In genomic region chr2:105330681-105331375, GRCh38 we compare ENCODE assay signal across 9 cellular contexts. TPM values are rescaled to one million over a fixed set of nuclear protein-coding genes. Genes with fewer than 3 reads are reported as not detected.
DNase-seq lines count a peak whose midpoint lies in the region; TF ChIP-seq lines count a peak whose summit lies in the region.
"Had no signal": no experiment of that assay in that cellular context is flagged by ENCODE, and none has a peak within 500 bp of the region (broad histone marks: within the 10 kb centered on the region; RNA-seq: fewer than 3 reads in every experiment).

No MANE protein-coding gene starts in this region.

- H3K23ac ChIP-seq in trophoblast cell (ENCODE audit: low read length): peak overlapping the region; percentile 62

- DNase-seq in GM12864 (ENCODE audit: low read depth) (no peak), NB4 (ENCODE audit: low read depth) (peak; percentile 43), trophoblast cell (peak; percentile 77 to 89), NCI-H69 (lab: John Stamatoyannopoulos, UW) (no peak), NOMO-1 treated with DMSO at 0.1 percent for 48 hours (lab: John Stamatoyannopoulos, UW; ENCODE audit: unreplicated experiment) (no peak)
- DNase-seq in stimulated activated naive CD4-positive, alpha-beta T cell treated with Interleukin-2 at 50 U/mL for 16 hours (lab: John Stamatoyannopoulos, UW): no peak
- DNase-seq: NCI-H1105 treated with DMSO at 0.1 percent for 48 hours, upper lobe of left lung had no signal

- no peaks in the 10 kb centered on the region for H3K9me3 Mint-ChIP-seq in dendritic cell treated with granulocyte-macrophage colony-stimulating factor and Interleukin-4, amounts not matched to agents 40 ng/mL and 50 ng/mL, for 4 days

- H3K4ac ChIP-seq in trophoblast cell (ENCODE audit: low read depth, low read length): no peak overlapping the region

- H2AFZ ChIP-seq in trophoblast cell (ENCODE audit: insufficient read depth, low read length, poor library complexity): no peak overlapping the region

- H3K9me3 ChIP-seq in trophoblast cell (ENCODE audit: insufficient read depth, low read depth, low read length): no peaks in the 10 kb centered on the region
- H3K9me3 ChIP-seq: upper lobe of left lung had no signal

- peaks cover 31% of the 10 kb centered on the region for H3K4me1 Mint-ChIP-seq in dendritic cell treated with granulocyte-macrophage colony-stimulating factor and Interleukin-4, amounts not matched to agents 40 ng/mL and 50 ng/mL, for 4 days (ENCODE audit: low read depth)

- WGBS in trophoblast cell (ENCODE audit: extremely low coverage, insufficient coverage, insufficient read length): no CpG with 5 or more reads among the region's 4 CpGs

- H3K79me1 ChIP-seq in trophoblast cell (ENCODE audit: low read length): peaks cover 12% of the 10 kb centered on the region

- TF ChIP-seq CTCF in GM12864 (IDR thresholded peaks at IDR 0.05; ENCODE audit: low read depth, low read length, missing control alignments) (no peak), NB4 (IDR thresholded peaks at IDR 0.05; ENCODE audit: low read depth, low read length) (no peak)

- peak overlapping the region; percentile 87 for H3K27ac ChIP-seq in trophoblast cell (ENCODE audit: low read depth, low read length)

- peaks cover 7% of the 10 kb centered on the region for H3K36me3 Mint-ChIP-seq in dendritic cell treated with granulocyte-macrophage colony-stimulating factor and Interleukin-4, amounts not matched to agents 40 ng/mL and 50 ng/mL, for 4 days (ENCODE audit: low read depth)

- peak overlapping the region; percentile 6 for H4K8ac ChIP-seq in trophoblast cell (ENCODE audit: low read depth, low read length)

- no peak overlapping the region for H4K12ac ChIP-seq in trophoblast cell (ENCODE audit: low read depth, low read length)

- H2BK5ac ChIP-seq in trophoblast cell (ENCODE audit: low read depth, low read length, poor library complexity): peak overlapping the region; percentile 65

- no peak overlapping the region for H2BK12ac ChIP-seq in trophoblast cell (ENCODE audit: low read length)

- H3K4me3 Mint-ChIP-seq in dendritic cell treated with granulocyte-macrophage colony-stimulating factor and Interleukin-4, amounts not matched to agents 40 ng/mL and 50 ng/mL, for 4 days: no peak overlapping the region

- H2BK120ac ChIP-seq in trophoblast cell (ENCODE audit: insufficient read depth, low read length, poor library complexity): no peak overlapping the region

- no peak overlapping the region for H3K14ac ChIP-seq in trophoblast cell (ENCODE audit: low read length)

- H3K4me1 ChIP-seq in trophoblast cell (ENCODE audit: control insufficient read depth in 1 of 2, insufficient read depth in 2 of 2, low read length in 2 of 2): peaks cover 9 to 20% of the 10 kb centered on the region in 2 experiments

- peak overlapping the region; percentile 81 for H3K4me3 ChIP-seq in GM12864 (ENCODE audit: low read depth, low read length)
- H3K4me3 ChIP-seq in NB4 (ENCODE audit: low read depth, low read length): peak overlapping the region; percentile 51
- no peak overlapping the region for H3K4me3 ChIP-seq in trophoblast cell (ENCODE audit: low read depth, low read length)

- peaks cover 0 to 4% of the 10 kb centered on the region in 2 experiments for H3K36me3 ChIP-seq in trophoblast cell (ENCODE audit: control insufficient read depth in 1 of 2, insufficient read depth in 2 of 2, low read length in 2 of 2)

- no peak overlapping the region for H3K18ac ChIP-seq in trophoblast cell (ENCODE audit: low read length)

- no peak overlapping the region for H2AK5ac ChIP-seq in trophoblast cell (ENCODE audit: low read length)

- H3K27ac Mint-ChIP-seq in dendritic cell treated with granulocyte-macrophage colony-stimulating factor and Interleukin-4, amounts not matched to agents 40 ng/mL and 50 ng/mL, for 4 days: peak overlapping the region; percentile 69

- H4K91ac ChIP-seq in trophoblast cell (ENCODE audit: low read depth, low read length): no peak overlapping the region

- no peaks in the 10 kb centered on the region for H3K27me3 ChIP-seq in trophoblast cell (ENCODE audit: insufficient read depth, low read length)
- H3K27me3 ChIP-seq: upper lobe of left lung had no signal

- H3K27me3 Mint-ChIP-seq in dendritic cell treated with granulocyte-macrophage colony-stimulating factor and Interleukin-4, amounts not matched to agents 40 ng/mL and 50 ng/mL, for 4 days: no peaks in the 10 kb centered on the region

- no peak overlapping the region for H3K4me2 ChIP-seq in trophoblast cell (ENCODE audit: low read length)

- peaks cover 16% of the 10 kb centered on the region for H3K79me2 ChIP-seq in trophoblast cell (ENCODE audit: control insufficient read depth, insufficient read depth, low read length, poor library complexity)

- intact Hi-C loops in dendritic cell treated with granulocyte-macrophage colony-stimulating factor and Interleukin-4, amounts not matched to agents 40 ng/mL and 50 ng/mL, for 4 days (cut with micrococcal nuclease): loop anchor here (10.0 kb wide), 1 partner anchor 296 kb away; the partner anchor contains the start of gene MRPS9

- H3K9ac ChIP-seq in trophoblast cell (ENCODE audit: low read length): no peak overlapping the region

- no peak for TF ChIP-seq POLR2A in NB4 (IDR thresholded peaks at IDR 0.05; ENCODE audit: extremely low read depth, insufficient read length)

RNA-seq across cellular contexts. Expression of gene TGFBRAP1, which starts 1.3 kb away (rescaled TPM):
- 16.6 and 17.3 TPM in 2 replicates for polyA plus RNA-seq in trophoblast cell (2013)

RNA-seq across cellular contexts. Expression of gene C2orf49, which starts 6.5 kb away (rescaled TPM):
- 34.1 and 35.9 TPM in 2 replicates for polyA plus RNA-seq in trophoblast cell (2013)

Comparison
In these comparisons a context has a peak if more than half of its experiments do, and no peak if none do; other contexts are left out.
1. DNase-seq: peak in NB4 (single experiment) and trophoblast cell (2 of 2); none in GM12864 (single experiment), stimulated activated naive CD4-positive, alpha-beta T cell treated with Interleukin-2 at 50 U/mL for 16 hours (single experiment), NCI-H69 (single experiment) and NOMO-1 treated with DMSO at 0.1 percent for 48 hours (single experiment).